In genomic region chr20:8690074-8690473, GRCh38 we compare ENCODE assay signal across 36 cellular contexts.
"Had no signal": no experiment of that assay in that cellular context is flagged by ENCODE, and none has a peak within 500 bp of the region (broad histone marks: within the 10 kb centered on the region; RNA-seq: fewer than 3 reads in every experiment).

No MANE protein-coding gene starts in this region.

- H3K4me3 ChIP-seq: MG63 had no signal

- H3K27me3 ChIP-seq: MG63 had no signal

- DNase-seq: Karpas-422, Kasumi-1, MG63, MM.1S, MV-4-11, NCI-H1048, NCI-H1092, NCI-H1092 treated with DMSO at 0.1 percent for 48 hours, NCI-H1105, NCI-H1105 treated with DMSO at 0.1 percent for 48 hours, NCI-H1417, NCI-H1417 treated with DMSO at 0.1 percent for 48 hours, NCI-H1436, NCI-H1436 treated with DMSO at 0.1 percent for 48 hours, NCI-H146, NCI-H1694, NCI-H1694 treated with DMSO at 0.1 percent for 48 hours, NCI-H187, NCI-H187 treated with DMSO at 0.1 percent for 48 hours, NCI-H1930, NCI-H2029, NCI-H2029 treated with DMSO at 0.1 percent for 48 hours, NCI-H2081, NCI-H2081 treated with DMSO at 0.1 percent for 48 hours, NCI-H2107, NCI-H2171, NCI-H2171 treated with DMSO at 0.1 percent for 48 hours, NCI-H2227 treated with DMSO at 0.1 percent for 48 hours, NCI-H226, NCI-H345, NCI-H446, NCI-H446 treated with DMSO at 0.1 percent for 48 hours, NCI-H510A, NCI-H510A treated with DMSO at 0.1 percent for 48 hours, NCI-H524, NCI-H524 treated with DMSO at 0.1 percent for 48 hours had no signal

- H3K36me3 ChIP-seq: MG63 had no signal
